Comparison of ENCODE assay signal across 22 cellular contexts in genomic region chr13:113622791-113623490, GRCh38. TPM values are rescaled to one million over a fixed set of nuclear protein-coding genes. Genes with fewer than 3 reads are reported as not detected.
DNase-seq lines count a peak whose midpoint lies in the region; ATAC-seq and TF ChIP-seq lines count a peak whose summit lies in the region.
"Had no signal": no experiment of that assay in that cellular context is flagged by ENCODE, and none has a peak within 500 bp of the region (broad histone marks: within the 10 kb centered on the region; RNA-seq: fewer than 3 reads in every experiment).

No MANE protein-coding gene starts in this region.

- no peak overlapping the region for H2BK15ac ChIP-seq in neuronal stem cell (ENCODE audit: low read length)

- H2BK12ac ChIP-seq in neuronal stem cell (ENCODE audit: low read length), result no peak overlapping the region

- no peak overlapping the region for H2AK5ac ChIP-seq in neuronal stem cell (ENCODE audit: low read depth, low read length)

- H3K4ac ChIP-seq in neuronal stem cell (ENCODE audit: low read length), result no peak overlapping the region

- no peak for TF ChIP-seq POLR2A in esophagus muscularis mucosa (IDR thresholded peaks at IDR 0.05; ENCODE audit: low read depth)

- no peak overlapping the region for H2BK5ac ChIP-seq in neuronal stem cell (ENCODE audit: low read length)

- H3K36me3 Mint-ChIP-seq in stimulated activated naive B cell treated with anti-CD40 and anti-IgM and Interleukin-4, amounts not matched to agents 10 μg/mL and 1 μg/mL and 100 μg/mL, for 72 hours, result peaks cover 52 to 74% of the 10 kb centered on the region in 2 donors

- H3K4me3 ChIP-seq in neuronal stem cell (ENCODE audit: low read length in 2 of 2) (peak overlapping the region in 1 of 2 donors; percentile 28), esophagus muscularis mucosa (no peak overlapping the region)
- H3K4me3 ChIP-seq: HAP-1 had no signal

- no peaks in the 10 kb centered on the region for H3K4me1 ChIP-seq in neuronal stem cell (ENCODE audit: control insufficient read depth in 2 of 2, insufficient read depth in 1 of 2, low read depth in 1 of 2, low read length in 2 of 2)
- no peaks in the 10 kb centered on the region for H3K4me1 ChIP-seq in esophagus muscularis mucosa
- H3K4me1 ChIP-seq: BE2C, HAP-1 had no signal

- H3K14ac ChIP-seq in neuronal stem cell (ENCODE audit: low read length), result no peak overlapping the region

- H3K9me3 Mint-ChIP-seq in stimulated activated naive B cell treated with anti-CD40 and anti-IgM and Interleukin-4, amounts not matched to agents 10 μg/mL and 1 μg/mL and 100 μg/mL, for 72 hours, result no peaks in the 10 kb centered on the region

- no peaks in the 10 kb centered on the region for H3K27me3 ChIP-seq in neuronal stem cell (ENCODE audit: control insufficient read depth in 3 of 3, insufficient read depth in 3 of 3, low read depth in 1 of 3, low read length in 3 of 3)
- H3K27me3 ChIP-seq in esophagus muscularis mucosa, result no peaks in the 10 kb centered on the region
- H3K27me3 ChIP-seq: BE2C had no signal

- no peak overlapping the region for H3K23ac ChIP-seq in neuronal stem cell (ENCODE audit: low read depth, low read length, poor library complexity)

- no peak overlapping the region for H3K4me3 Mint-ChIP-seq in stimulated activated naive B cell treated with anti-CD40 and anti-IgM and Interleukin-4, amounts not matched to agents 10 μg/mL and 1 μg/mL and 100 μg/mL, for 72 hours
- H3K4me3 Mint-ChIP-seq: CD4-positive, CD25-positive, alpha-beta regulatory T cell had no signal

- ATAC-seq in stimulated activated naive B cell treated with anti-CD40 and anti-IgM and Interleukin-4, amounts not matched to agents 10 μg/mL and 1 μg/mL and 100 μg/mL, for 72 hours (replicated peaks), result no peak

- no peak overlapping the region for H3K18ac ChIP-seq in neuronal stem cell (ENCODE audit: low read length)

- intact Hi-C loops in esophagus muscularis mucosa (cut with DNase I), result loop anchor here (5.0 kb wide), 1 partner anchor 324 kb away; no protein-coding TSS in a partner anchor

- H4K8ac ChIP-seq in neuronal stem cell (ENCODE audit: low read depth, low read length), result no peak overlapping the region

- H3K36me3 ChIP-seq in neuronal stem cell (replicated peaks in 1 of 2; ENCODE audit: control insufficient read depth in 2 of 2, insufficient read depth in 2 of 2, low read length in 2 of 2) (peaks cover 25 to 84% of the 10 kb centered on the region in 2 donors), esophagus muscularis mucosa (peaks cover 0 to 26% (median 20%) of the 10 kb centered on the region in 4 donors)

- DNase-seq in RPMI7951 (ENCODE audit: low read depth) (peak; percentile 3), hepatic stellate cell (ENCODE audit: low spot score) (peak; percentile 27), neuronal stem cell (ENCODE audit: low spot score) (no peak), amniotic stem cell (lab: John Stamatoyannopoulos, UW) (no peak), esophagus muscularis mucosa (ENCODE audit: extremely low spot score) (no peak), cerebellum (ENCODE audit: low spot score) (no peak)
- no peak for DNase-seq in stimulated activated naive B cell treated with anti-CD40 and anti-IgM and Interleukin-4, amounts not matched to agents 10 μg/mL and 1 μg/mL and 100 μg/mL, for 72 hours
- DNase-seq: BE2C; CD4-positive, CD25-positive, alpha-beta regulatory T cell; DMS79; KBM-7; NCI-H1092; NCI-H146; NCI-H2029; NCI-H2227 treated with DMSO at 0.1 percent for 48 hours; NCI-H524; NCI-H774 had no signal

- WGBS in neuronal stem cell (ENCODE audit: extremely low coverage in 2 of 2, insufficient read length in 2 of 2, insufficient replicate concordance in 1 of 2), 2 donors, result no CpG with 5 or more reads among the region's 29 CpGs
- 94% methylated on average over 28 of the region's 29 CpGs for WGBS in esophagus muscularis mucosa

- no peak for TF ChIP-seq CTCF in esophagus muscularis mucosa (IDR thresholded peaks at IDR 0.05)

- H3K79me1 ChIP-seq in neuronal stem cell (ENCODE audit: low read depth, low read length), result peaks cover 31% of the 10 kb centered on the region

- no peak overlapping the region for H2BK120ac ChIP-seq in neuronal stem cell (ENCODE audit: low read depth, low read length)

- peak overlapping the region; percentile 3 for H3K27ac Mint-ChIP-seq in stimulated activated naive B cell treated with anti-CD40 and anti-IgM and Interleukin-4, amounts not matched to agents 10 μg/mL and 1 μg/mL and 100 μg/mL, for 72 hours
- H3K27ac Mint-ChIP-seq: CD4-positive, CD25-positive, alpha-beta regulatory T cell had no signal

- H3K4me2 ChIP-seq in neuronal stem cell (ENCODE audit: insufficient read depth, low read length, poor library complexity, severe bottlenecking), result no peak overlapping the region

- H3K27me3 Mint-ChIP-seq in stimulated activated naive B cell treated with anti-CD40 and anti-IgM and Interleukin-4, amounts not matched to agents 10 μg/mL and 1 μg/mL and 100 μg/mL, for 72 hours, result no peaks in the 10 kb centered on the region
- H3K27me3 Mint-ChIP-seq: CD4-positive, CD25-positive, alpha-beta regulatory T cell had no signal

- H3K27ac ChIP-seq in neuronal stem cell (replicated peaks; ENCODE audit: low read length) (no peak overlapping the region), esophagus muscularis mucosa (replicated peaks in 1 of 4) (no peak overlapping the region)
- H3K27ac ChIP-seq: HL-60 had no signal

- H3K9ac ChIP-seq in neuronal stem cell (ENCODE audit: low read depth, low read length, poor library complexity), result peak overlapping the region; percentile 60

- peaks cover 0 to 8% of the 10 kb centered on the region in 2 donors for H3K4me1 Mint-ChIP-seq in stimulated activated naive B cell treated with anti-CD40 and anti-IgM and Interleukin-4, amounts not matched to agents 10 μg/mL and 1 μg/mL and 100 μg/mL, for 72 hours

- peaks cover 13 to 14% of the 10 kb centered on the region in 2 donors for H3K9me3 ChIP-seq in neuronal stem cell (replicated peaks in 1 of 2; ENCODE audit: control insufficient read depth in 2 of 2, insufficient read depth in 1 of 2, low read depth in 1 of 2, low read length in 2 of 2)
- no peaks in the 10 kb centered on the region for H3K9me3 ChIP-seq in esophagus muscularis mucosa
- H3K9me3 ChIP-seq: BE2C, HAP-1 had no signal

- no peak for TF ChIP-seq EP300 in esophagus muscularis mucosa (IDR thresholded peaks at IDR 0.05)

- no peak overlapping the region for H2AFZ ChIP-seq in neuronal stem cell (ENCODE audit: low read length)

- H4K91ac ChIP-seq in neuronal stem cell (ENCODE audit: low read depth, low read length, poor library complexity), result no peak overlapping the region

RNA-seq across cellular contexts. Expression of gene ATP4B, which starts 35.1 kb away (rescaled TPM):
- total RNA-seq in RPMI7951 (2014; rRNA removed; shearing (Covaris generic)), result not detected in 2 replicates
- not detected for polyA plus RNA-seq in neuronal stem cell (2013, experiment 1 of 2)
- not detected for polyA plus RNA-seq in neuronal stem cell (2013, experiment 2 of 2)
- total RNA-seq in esophagus muscularis mucosa, result not detected
- total RNA-seq in cerebellum, result not detected
- total RNA-seq: A673; CD4-positive, CD25-positive, alpha-beta regulatory T cell; HT-29; SK-MEL-5 had no signal
- polyA plus RNA-seq: CD4-positive, CD25-positive, alpha-beta regulatory T cell had no signal

RNA-seq across cellular contexts. Expression of gene TFDP1, which starts 38.4 kb away (rescaled TPM):
- 51.2 and 65.7 TPM in 2 replicates for total RNA-seq in RPMI7951 (2014; rRNA removed; shearing (Covaris generic))
- 74.2 TPM for polyA plus RNA-seq in neuronal stem cell (2013, experiment 1 of 2)
- polyA plus RNA-seq in neuronal stem cell (2013, experiment 2 of 2), result 75.8 TPM
- total RNA-seq in esophagus muscularis mucosa, result 10 to 100 TPM; 30.7 to 42.2 (median 32.1) TPM
- total RNA-seq in cerebellum, result 33.9 TPM

RNA-seq across cellular contexts. Expression of gene GRK1, which starts 44.1 kb away (rescaled TPM):
- not detected in 2 replicates for total RNA-seq in RPMI7951 (2014; rRNA removed; shearing (Covaris generic))
- 0.11 TPM for polyA plus RNA-seq in neuronal stem cell (2013, experiment 1 of 2)
- 0.10 TPM for polyA plus RNA-seq in neuronal stem cell (2013, experiment 2 of 2)
- total RNA-seq in esophagus muscularis mucosa (under 1 TPM in 1 of 4 donors, not detected in 3; under 0.01 TPM), cerebellum (0.45 TPM)
- total RNA-seq: A673; CD4-positive, CD25-positive, alpha-beta regulatory T cell; SK-MEL-5 had no signal
- polyA plus RNA-seq: CD4-positive, CD25-positive, alpha-beta regulatory T cell had no signal

Comparison
In these comparisons a context has a peak if more than half of its experiments do, and no peak if none do; other contexts are left out.
1. DNase-seq: peak in RPMI7951 (single experiment) and hepatic stellate cell (single experiment); none in neuronal stem cell (single experiment), stimulated activated naive B cell treated with anti-CD40 and anti-IgM and Interleukin-4, amounts not matched to agents 10 μg/mL and 1 μg/mL and 100 μg/mL, for 72 hours (single experiment), amniotic stem cell (single experiment), esophagus muscularis mucosa (single experiment) and cerebellum (single experiment).